In the genomic region with DNA sequence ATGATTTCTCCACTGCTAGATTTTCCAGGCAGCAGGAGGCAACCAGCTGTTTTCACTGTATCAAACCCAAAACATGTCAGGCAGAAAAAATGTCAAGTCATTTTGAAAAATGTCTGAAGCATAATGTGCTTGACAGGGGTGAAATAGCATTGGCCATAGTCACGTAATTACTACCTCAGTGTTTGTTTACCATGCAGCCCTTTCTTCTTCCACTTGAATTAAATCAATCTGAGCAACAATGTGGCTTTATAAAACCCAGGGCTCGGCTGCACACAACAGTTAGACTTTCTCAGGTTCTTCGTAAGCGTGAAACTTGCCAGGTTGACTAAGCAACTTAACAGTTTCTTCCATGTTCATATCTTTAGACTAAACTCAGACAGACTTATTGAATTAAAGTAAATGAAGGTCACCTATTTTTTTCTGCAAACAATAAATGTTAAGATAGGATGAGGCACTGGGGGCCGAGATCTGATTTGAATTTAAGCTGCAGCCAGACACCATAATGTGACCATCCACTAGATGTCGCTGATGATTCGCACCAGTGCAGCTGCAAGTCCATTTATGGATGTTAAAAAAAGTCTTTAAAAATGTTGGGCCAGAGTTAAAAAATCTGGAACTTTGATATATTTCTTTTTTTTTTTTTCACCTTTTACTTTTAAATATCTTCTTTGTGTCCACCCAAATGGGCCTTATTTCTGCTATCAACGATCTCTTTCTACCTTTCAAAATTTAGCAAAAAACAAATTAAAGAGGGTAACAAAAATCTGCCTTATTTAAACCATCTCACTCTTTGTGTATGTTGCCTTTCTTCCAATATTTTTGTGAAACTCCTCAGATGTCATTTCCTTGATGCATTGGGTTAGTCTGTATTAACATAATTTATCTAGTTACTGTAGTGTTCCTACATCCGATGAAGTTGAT, we compare ENCODE assay signal across 8 cellular contexts.
DNase-seq lines count a peak whose midpoint lies in the region; ATAC-seq and TF ChIP-seq lines count a peak whose summit lies in the region.

No MANE protein-coding gene starts in this region.

- H3K36me3 ChIP-seq in PC-3 (ENCODE audit: low read depth, low read length) (no peaks in the 10 kb centered on the region), breast epithelium (no peaks in the 10 kb centered on the region)

- no peak overlapping the region for H3K4me2 ChIP-seq in PC-3 (ENCODE audit: low read length)

- H3K4me3 ChIP-seq in PC-3 (ENCODE audit: low read length) (no peak overlapping the region), breast epithelium (no peak overlapping the region)

- peaks cover 47% of the 10 kb centered on the region for H3K27me3 ChIP-seq in PC-3 (ENCODE audit: low read length)
- H3K27me3 ChIP-seq in breast epithelium, result no peaks in the 10 kb centered on the region

- intact Hi-C loops in PC-3 (cut with micrococcal nuclease), result no loop called here
- intact Hi-C loops in breast epithelium (cut with DNase I; ENCODE audit: low total_unique reads), result no loop called here

- no peaks in the 10 kb centered on the region for H3K9me2 ChIP-seq in PC-3 (replicated peaks; ENCODE audit: low read length)

- H2AFZ ChIP-seq in PC-3 (ENCODE audit: low read length), result no peak overlapping the region

- no peak overlapping the region for H3K27ac ChIP-seq in PC-3 (ENCODE audit: low read length)
- no peak overlapping the region for H3K27ac ChIP-seq in breast epithelium

- no peaks in the 10 kb centered on the region for H3F3A ChIP-seq in PC-3 (ENCODE audit: low read length, unreplicated experiment)

- BruUV-seq in PC-3 (replicated peaks; lab: Mats Ljungman, UMichigan), result no TSS peak

- H3K9me3 ChIP-seq in PC-3 (ENCODE audit: low read length) (no peaks in the 10 kb centered on the region), breast epithelium (no peaks in the 10 kb centered on the region)

- DNase-seq in activated effector memory CD4-positive, alpha-beta T cell treated with anti-CD3 and anti-CD28 coated beads, Interleukin-2, amount 50 U/mL, for 16 hours, result peak; percentile 64
- no peak for DNase-seq in activated effector memory CD4-positive, alpha-beta T cell treated with Interleukin-2 at 50 U/mL for 16 hours
- DNase-seq in KBM-7 (peak; percentile 46), PC-3 (peak; percentile 70), breast epithelium (ENCODE audit: low spot score in 2 of 2) (peak in 1 of 2 donors; percentile 35), islet precursor cell (peak; percentile 77), mesenteric fat pad (ENCODE audit: low spot score) (no peak)
- DNase-seq in stimulated activated CD4-positive, alpha-beta T cell treated with anti-CD3 and anti-CD28 coated beads, Interleukin-2, amount 100 ng/mL, for 24 hours, result peak; percentile 27 to 51

- TF ChIP-seq POLR2A in breast epithelium (IDR thresholded peaks at IDR 0.05), result no peak

- peak; percentile 90 for TF ChIP-seq CTCF in PC-3 (conservative IDR thresholded peaks at IDR 0.05; ENCODE audit: low read depth, low read length)
- TF ChIP-seq CTCF in breast epithelium (IDR thresholded peaks at IDR 0.05), result peak; percentile 37 to 78 (median 75)

- CTCF ChIA-PET in PC-3 (lab: Charles Lee), result no interaction called here

- ATAC-seq in PC-3, result peak; percentile 45; the same call in 1 of the 2 replicates

- no peaks in the 10 kb centered on the region for H3K79me2 ChIP-seq in PC-3 (ENCODE audit: low read length)

- POLR2A ChIA-PET in PC-3 (lab: Charles Lee; ENCODE audit: unreplicated experiment), result no interaction called here

- in situ Hi-C loops in KBM-7 (cut with MboI; ENCODE audit: low pct_unique_long_range_greater_than_20kb, low sequenced_read_pairs), result no loop called here

- H4K20me1 ChIP-seq in PC-3 (ENCODE audit: low read length), result no peaks in the 10 kb centered on the region

- H3K4me1 ChIP-seq in PC-3 (ENCODE audit: insufficient read depth, low read length) (no peaks in the 10 kb centered on the region), breast epithelium (no peaks in the 10 kb centered on the region)

- H3K9ac ChIP-seq in PC-3 (ENCODE audit: low read length), result no peak overlapping the region

Comparison
In these comparisons a context has a peak if more than half of its experiments do, and no peak if none do; other contexts are left out.
1. DNase-seq: peak in activated effector memory CD4-positive, alpha-beta T cell treated with anti-CD3 and anti-CD28 coated beads, Interleukin-2, amount 50 U/mL, for 16 hours (single experiment), KBM-7 (single experiment), PC-3 (single experiment), islet precursor cell (single experiment) and stimulated activated CD4-positive, alpha-beta T cell treated with anti-CD3 and anti-CD28 coated beads, Interleukin-2, amount 100 ng/mL, for 24 hours (2 of 2); none in activated effector memory CD4-positive, alpha-beta T cell treated with Interleukin-2 at 50 U/mL for 16 hours (single experiment) and mesenteric fat pad (single experiment).